18 cellular contexts compared by ENCODE assay signal in genomic region chr3:16200411-16200810, GRCh38. TPM values are rescaled to one million over a fixed set of nuclear protein-coding genes. Genes with fewer than 3 reads are reported as not detected.
DNase-seq lines count a peak whose midpoint lies in the region; ATAC-seq and TF ChIP-seq lines count a peak whose summit lies in the region.
"Had no signal": no experiment of that assay in that cellular context is flagged by ENCODE, and none has a peak within 500 bp of the region (broad histone marks: within the 10 kb centered on the region; RNA-seq: fewer than 3 reads in every experiment).

No MANE protein-coding gene starts in this region.

- H2AK5ac ChIP-seq in neuronal stem cell (ENCODE audit: low read depth, low read length), result no peak overlapping the region

- TF ChIP-seq CTCF in HFFc6 (IDR thresholded peaks at IDR 0.05), result no peak

- peaks cover 39% of the 10 kb centered on the region for H3K4me1 Mint-ChIP-seq in activated T-cell treated with anti-CD3 and anti-CD28 coated beads, Interleukin-2, amount 50 U/mL, for 24 hours (ENCODE audit: low read depth)
- H3K4me1 Mint-ChIP-seq in HFFc6 (ENCODE audit: low read depth), result peaks cover 56% of the 10 kb centered on the region
- H3K4me1 Mint-ChIP-seq in activated T-helper 17 cell treated with anti-CD3 and anti-CD28 coated beads, Interleukin-2, amount 50 U/mL, for 72 hours, result peaks cover 25% of the 10 kb centered on the region
- H3K4me1 Mint-ChIP-seq: natural killer cell had no signal

- H3K4me1 ChIP-seq in neuronal stem cell (ENCODE audit: control insufficient read depth in 2 of 2, insufficient read depth in 1 of 2, low read depth in 1 of 2, low read length in 2 of 2), result peaks cover 0 to 5% of the 10 kb centered on the region in 2 donors
- H3K4me1 ChIP-seq: lower lobe of right lung, psoas muscle had no signal

- H3K14ac ChIP-seq in neuronal stem cell (ENCODE audit: low read length), result no peak overlapping the region

- H3K4me3 ChIP-seq in neuronal stem cell (ENCODE audit: low read length in 2 of 2), result no peak overlapping the region
- H3K4me3 ChIP-seq: lower lobe of right lung, psoas muscle had no signal

- H3K9me3 ChIP-seq in neuronal stem cell (replicated peaks in 1 of 2; ENCODE audit: control insufficient read depth in 2 of 2, insufficient read depth in 1 of 2, low read depth in 1 of 2, low read length in 2 of 2), result no peaks in the 10 kb centered on the region
- H3K9me3 ChIP-seq: lower lobe of right lung, psoas muscle had no signal

- DNase-seq in activated T-cell treated with anti-CD3 and anti-CD28 coated beads, Interleukin-2, amount 50 U/mL, for 24 hours, result no peak
- DNase-seq in activated T-cell treated with anti-CD3 and anti-CD28 coated beads, Interleukin-2, amount 50 U/mL, for 1 hour, result no peak
- DNase-seq in HFFc6 (peak; percentile 62), neuronal stem cell (ENCODE audit: low spot score) (no peak), NCI-H2227 (lab: John Stamatoyannopoulos, UW; ENCODE audit: unreplicated experiment) (no peak), C1 segment of cervical spinal cord (lab: John Stamatoyannopoulos, UW) (no peak), NCI-H2171 (lab: John Stamatoyannopoulos, UW) (no peak)
- DNase-seq: ACHN; effector CD4-positive, alpha-beta T cell; foreskin fibroblast; lower lobe of right lung; natural killer cell; NCI-H1694 treated with DMSO at 0.1 percent for 48 hours; NCI-H748 treated with DMSO at 0.1 percent for 48 hours; psoas muscle; SHP77; T1000 had no signal

- H3K27ac Mint-ChIP-seq in activated T-cell treated with anti-CD3 and anti-CD28 coated beads, Interleukin-2, amount 50 U/mL, for 24 hours, result peak overlapping the region; percentile 85
- no peak overlapping the region for H3K27ac Mint-ChIP-seq in HFFc6
- peak overlapping the region; percentile 82 for H3K27ac Mint-ChIP-seq in activated T-helper 17 cell treated with anti-CD3 and anti-CD28 coated beads, Interleukin-2, amount 50 U/mL, for 72 hours
- H3K27ac Mint-ChIP-seq: natural killer cell had no signal

- H4K91ac ChIP-seq in neuronal stem cell (ENCODE audit: low read depth, low read length, poor library complexity), result no peak overlapping the region

- no peak overlapping the region for H3K27ac ChIP-seq in neuronal stem cell (replicated peaks; ENCODE audit: low read length)
- H3K27ac ChIP-seq: lower lobe of right lung, psoas muscle had no signal

- no peak overlapping the region for H2AFZ ChIP-seq in neuronal stem cell (ENCODE audit: low read length)

- H3K4me3 Mint-ChIP-seq in activated T-cell treated with anti-CD3 and anti-CD28 coated beads, Interleukin-2, amount 50 U/mL, for 24 hours, result no peak overlapping the region
- H3K4me3 Mint-ChIP-seq in HFFc6, result no peak overlapping the region
- peak overlapping the region; percentile 48 for H3K4me3 Mint-ChIP-seq in activated T-helper 17 cell treated with anti-CD3 and anti-CD28 coated beads, Interleukin-2, amount 50 U/mL, for 72 hours
- H3K4me3 Mint-ChIP-seq: natural killer cell had no signal

- H4K8ac ChIP-seq in neuronal stem cell (ENCODE audit: low read depth, low read length), result no peak overlapping the region

- no peak overlapping the region for H2BK12ac ChIP-seq in neuronal stem cell (ENCODE audit: low read length)

- H3K27me3 ChIP-seq in neuronal stem cell (ENCODE audit: control insufficient read depth in 3 of 3, insufficient read depth in 3 of 3, low read depth in 1 of 3, low read length in 3 of 3), result no peaks in the 10 kb centered on the region

- peak; percentile 79 for ATAC-seq in activated T-helper 17 cell treated with anti-CD3 and anti-CD28 coated beads, Interleukin-2, amount 50 U/mL, for 72 hours (replicated peaks)
- ATAC-seq: lower lobe of right lung, natural killer cell, psoas muscle had no signal

- no peak overlapping the region for H3K4me2 ChIP-seq in neuronal stem cell (ENCODE audit: insufficient read depth, low read length, poor library complexity, severe bottlenecking)

- H3K4ac ChIP-seq in neuronal stem cell (ENCODE audit: low read length), result no peak overlapping the region

- H2BK120ac ChIP-seq in neuronal stem cell (ENCODE audit: low read depth, low read length), result no peak overlapping the region

- no peaks in the 10 kb centered on the region for H3K36me3 ChIP-seq in neuronal stem cell (replicated peaks in 1 of 2; ENCODE audit: control insufficient read depth in 2 of 2, insufficient read depth in 2 of 2, low read length in 2 of 2)
- H3K36me3 ChIP-seq: lower lobe of right lung had no signal

- no CpG with 5 or more reads among the region's 8 CpGs for WGBS in neuronal stem cell (ENCODE audit: extremely low coverage in 2 of 2, insufficient read length in 2 of 2, insufficient replicate concordance in 1 of 2), 2 donors

- H3K9ac ChIP-seq in neuronal stem cell (ENCODE audit: low read depth, low read length, poor library complexity), result peak overlapping the region; percentile 13

- no peaks in the 10 kb centered on the region for H3K36me3 Mint-ChIP-seq in activated T-cell treated with anti-CD3 and anti-CD28 coated beads, Interleukin-2, amount 50 U/mL, for 24 hours (ENCODE audit: low read depth)
- peaks cover 7% of the 10 kb centered on the region; the same call in 1 of the 2 replicates for H3K36me3 Mint-ChIP-seq in HFFc6 (ENCODE audit: low read depth)
- H3K36me3 Mint-ChIP-seq in activated T-helper 17 cell treated with anti-CD3 and anti-CD28 coated beads, Interleukin-2, amount 50 U/mL, for 72 hours (ENCODE audit: low read depth), result no peaks in the 10 kb centered on the region
- H3K36me3 Mint-ChIP-seq: natural killer cell had no signal

- no peak overlapping the region for H2BK5ac ChIP-seq in neuronal stem cell (ENCODE audit: low read length)

- H3K23ac ChIP-seq in neuronal stem cell (ENCODE audit: low read depth, low read length, poor library complexity), result no peak overlapping the region

- H3K9me3 Mint-ChIP-seq in activated T-cell treated with anti-CD3 and anti-CD28 coated beads, Interleukin-2, amount 50 U/mL, for 24 hours, result no peaks in the 10 kb centered on the region
- H3K9me3 Mint-ChIP-seq in HFFc6, result no peaks in the 10 kb centered on the region
- H3K9me3 Mint-ChIP-seq in activated T-helper 17 cell treated with anti-CD3 and anti-CD28 coated beads, Interleukin-2, amount 50 U/mL, for 72 hours, result no peaks in the 10 kb centered on the region
- H3K9me3 Mint-ChIP-seq: natural killer cell had no signal

- H3K79me1 ChIP-seq in neuronal stem cell (ENCODE audit: low read depth, low read length), result no peaks in the 10 kb centered on the region

- peaks cover 5% of the 10 kb centered on the region for H3K27me3 Mint-ChIP-seq in activated T-cell treated with anti-CD3 and anti-CD28 coated beads, Interleukin-2, amount 50 U/mL, for 24 hours
- peaks cover 4% of the 10 kb centered on the region for H3K27me3 Mint-ChIP-seq in HFFc6 (ENCODE audit: insufficient read depth)
- peaks cover 25% of the 10 kb centered on the region for H3K27me3 Mint-ChIP-seq in activated T-helper 17 cell treated with anti-CD3 and anti-CD28 coated beads, Interleukin-2, amount 50 U/mL, for 72 hours

- no peak overlapping the region for H3K18ac ChIP-seq in neuronal stem cell (ENCODE audit: low read length)

- no peak overlapping the region for H2BK15ac ChIP-seq in neuronal stem cell (ENCODE audit: low read length)

RNA-seq across cellular contexts. Expression of gene GALNT15, which starts 25.9 kb away (rescaled TPM):
- 1 to 10 TPM; 5.5 to 7.2 (median 6.4) TPM for total RNA-seq in HFFc6 (2021; fragmentation: NEBNext Ultra II Directional; extraction: Animal tissue kit (Norgen Biotek cat#: 25700))
- under 1 TPM in 1 of 2 donors, not detected in 1; 0.22 TPM for total RNA-seq in activated T-helper 17 cell treated with anti-CD3 and anti-CD28 coated beads, Interleukin-2, amount 50 U/mL, for 72 hours
- polyA plus RNA-seq in neuronal stem cell (2013, experiment 1 of 2), result 0.07 TPM
- 0.06 TPM for polyA plus RNA-seq in neuronal stem cell (2013, experiment 2 of 2)
- total RNA-seq: natural killer cell had no signal

Comparison
In these comparisons a context has a peak if more than half of its experiments do, and no peak if none do; other contexts are left out.
1. RNA of gene GALNT15, which starts 25.9 kb away (total RNA-seq): 5.5 to 7.2 TPM in HFFc6; 0.22 TPM in activated T-helper 17 cell treated with anti-CD3 and anti-CD28 coated beads, Interleukin-2, amount 50 U/mL, for 72 hours; every median in the first group is over 4 times any median in the second.